In genomic region chr17:30148376-30148775, GRCh38 we compare ENCODE assay signal across 24 cellular contexts. TPM values are rescaled to one million over a fixed set of nuclear protein-coding genes. Genes with fewer than 3 reads are reported as not detected.
A peak's percentile ranks its signal among the peaks of the same experiment; 100 is the strongest.
DNase-seq lines count a peak whose midpoint lies in the region; TF ChIP-seq lines count a peak whose summit lies in the region.
"Had no signal": no experiment of that assay in that cellular context is flagged by ENCODE, and none has a peak within 500 bp of the region (broad histone marks: within the 10 kb centered on the region; RNA-seq: fewer than 3 reads in every experiment).

No MANE protein-coding gene starts in this region.

- H3K27ac ChIP-seq in substantia nigra (ENCODE audit: low read depth, low read length, poor library complexity, severe bottlenecking) = no peak overlapping the region
- H3K27ac ChIP-seq: heart left ventricle, HL-60, right lobe of liver, suprapubic skin had no signal

- H3K27me3 Mint-ChIP-seq in brain (peaks cover 6% of the 10 kb centered on the region), mesothelial cell of epicardium (ENCODE audit: low read depth) (no peaks in the 10 kb centered on the region)
- H3K27me3 Mint-ChIP-seq: activated CD4-positive, alpha-beta T cell treated with anti-CD3 and anti-CD28 coated beads, Interleukin-2, amount 10 ng/mL, durations not matched to agents 24 days and 14 days; activated naive CD4-positive, alpha-beta T cell treated with anti-CD3 and anti-CD28 coated beads, Interleukin-2, amount 50 U/mL, for 24 hours had no signal

- peaks cover 0 to 3% (median 0%) of the 10 kb centered on the region in 5 experiments for H3K9me3 Mint-ChIP-seq in brain
- H3K9me3 Mint-ChIP-seq in mesothelial cell of epicardium = no peaks in the 10 kb centered on the region
- H3K9me3 Mint-ChIP-seq: activated CD4-positive, alpha-beta T cell treated with anti-CD3 and anti-CD28 coated beads, Interleukin-2, amount 10 ng/mL, durations not matched to agents 24 days and 14 days; activated naive CD4-positive, alpha-beta T cell treated with anti-CD3 and anti-CD28 coated beads, Interleukin-2, amount 50 U/mL, for 24 hours; CD8-positive, alpha-beta T cell; T-helper 2 cell treated with Interferon-gamma antibody and Interleukin-4, amounts not matched to agents 5 μg/mL and 100 μg/mL, for 36 hours had no signal

- H3K27ac Mint-ChIP-seq in brain = peak overlapping the region in 3 of 5 experiments; percentile 0 to 59 (median 24)
- H3K27ac Mint-ChIP-seq in mesothelial cell of epicardium = peak overlapping the region; percentile 14
- H3K27ac Mint-ChIP-seq: activated CD4-positive, alpha-beta T cell treated with anti-CD3 and anti-CD28 coated beads, Interleukin-2, amount 10 ng/mL, durations not matched to agents 24 days and 14 days; activated naive CD4-positive, alpha-beta T cell treated with anti-CD3 and anti-CD28 coated beads, Interleukin-2, amount 50 U/mL, for 24 hours; T-helper 2 cell treated with Interferon-gamma antibody and Interleukin-4, amounts not matched to agents 5 μg/mL and 100 μg/mL, for 36 hours had no signal

- peaks cover 7% of the 10 kb centered on the region for H3K4me1 Mint-ChIP-seq in brain
- H3K4me1 Mint-ChIP-seq in mesothelial cell of epicardium = no peaks in the 10 kb centered on the region

- in situ Hi-C loops in ACHN (cut with HindIII; ENCODE audit: low pct_ligation_motif_present, low pct_unique_long_range_greater_than_20kb, low sequenced_read_pairs) = no loop called here

- H3K36me3 Mint-ChIP-seq in brain = peaks cover 67% of the 10 kb centered on the region
- peaks cover 14% of the 10 kb centered on the region for H3K36me3 Mint-ChIP-seq in mesothelial cell of epicardium

- DNase-seq in ELF-1 (ENCODE audit: low read depth, low spot score) = peak; percentile 38
- peak; percentile 7 for DNase-seq in M059J (ENCODE audit: low read depth)
- no peak for DNase-seq in mesothelial cell of epicardium (ENCODE audit: low spot score in 2 of 2, unreplicated experiment in 2 of 2)
- DNase-seq in substantia nigra (lab: John Stamatoyannopoulos, UW) = no peak
- DNase-seq in NCI-H345 (lab: John Stamatoyannopoulos, UW) = no peak
- no peak for DNase-seq in ACHN
- DNase-seq: activated CD4-positive, alpha-beta T cell treated with anti-CD3 and anti-CD28 coated beads, Interleukin-2, amount 10 ng/mL, durations not matched to agents 24 days and 14 days; CD8-positive, alpha-beta T cell; DMS153; effector memory CD4-positive, alpha-beta T cell; foreskin fibroblast; heart left ventricle; Karpas-422; NCI-H1436 treated with DMSO at 0.1 percent for 48 hours; NCI-H2107; OCI-M1; posterior cingulate gyrus; right lobe of liver; stimulated activated CD4-positive, alpha-beta T cell treated with anti-CD3 and anti-CD28 coated beads, Interleukin-4, amount 100 ng/mL, for 1 hour had no signal

- no peak for TF ChIP-seq CTCF in brain (conservative IDR thresholded peaks at IDR 0.05)
- TF ChIP-seq CTCF in mesothelial cell of epicardium (IDR thresholded peaks at IDR 0.05; ENCODE audit: unreplicated experiment) = no peak

- H3K4me3 Mint-ChIP-seq in brain = no peak overlapping the region
- no peak overlapping the region for H3K4me3 Mint-ChIP-seq in mesothelial cell of epicardium
- H3K4me3 Mint-ChIP-seq: activated CD4-positive, alpha-beta T cell treated with anti-CD3 and anti-CD28 coated beads, Interleukin-2, amount 10 ng/mL, durations not matched to agents 24 days and 14 days; activated naive CD4-positive, alpha-beta T cell treated with anti-CD3 and anti-CD28 coated beads, Interleukin-2, amount 50 U/mL, for 24 hours; CD8-positive, alpha-beta T cell; T-helper 2 cell treated with Interferon-gamma antibody and Interleukin-4, amounts not matched to agents 5 μg/mL and 100 μg/mL, for 36 hours had no signal

RNA-seq across cellular contexts. Expression of gene NSRP1, which starts 31.8 kb away (rescaled TPM):
- total RNA-seq in M059J (2014; rRNA removed; shearing (Covaris generic)) = 2.4 and 8.7 TPM in 2 replicates
- 13.1 TPM for polyA plus RNA-seq in brain (ENCODE audit: insufficient read depth, low read depth, low replicate concordance)
- 27.9 to 32.7 TPM (median 30.2 TPM) in 3 replicates for total RNA-seq in mesothelial cell of epicardium

Comparison
In these comparisons a context has a peak if more than half of its experiments do, and no peak if none do; other contexts are left out.
1. DNase-seq: peak in ELF-1 (single experiment) and M059J (single experiment); none in mesothelial cell of epicardium (0 of 2), substantia nigra (0 of 49), NCI-H345 (single experiment) and ACHN (single experiment).